In the genomic region with DNA sequence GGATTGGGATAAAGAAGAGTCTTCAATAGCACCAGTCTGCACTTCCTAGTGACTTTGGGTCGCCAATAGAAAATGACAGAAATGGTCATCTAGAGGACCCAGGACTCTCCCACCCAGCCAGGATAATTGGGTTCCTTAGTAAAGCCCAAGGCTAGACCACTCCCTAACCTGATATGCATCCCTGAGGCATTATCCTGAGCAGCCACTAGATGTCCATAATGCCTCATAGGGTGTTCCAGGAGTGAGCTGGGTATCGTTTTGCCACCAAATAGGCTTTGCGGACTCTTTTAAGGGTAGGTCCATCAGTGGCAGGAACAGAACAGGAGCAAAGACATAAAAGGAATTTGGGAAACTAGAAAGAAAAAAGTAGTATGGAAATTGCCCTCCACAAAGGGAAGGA, we compare ENCODE assay signal across 1 cellular context.
TF ChIP-seq lines count a peak whose summit lies in the region.

No MANE protein-coding gene starts in this region.

TF ChIP-seq in H1, 55 proteins besides CTCF, POLR2A, EP300 and RAD21 (continued from another document):
- no peak for TF ChIP-seq BACH1 (IDR thresholded peaks at IDR 0.05; ENCODE audit: low read length)
